Comparison of ENCODE assay signal across 24 cellular contexts in genomic region chr6:2626381-2626780, GRCh38.
DNase-seq lines count a peak whose midpoint lies in the region; ATAC-seq and TF ChIP-seq lines count a peak whose summit lies in the region.
"Had no signal": no experiment of that assay in that cellular context is flagged by ENCODE, and none has a peak within 500 bp of the region (broad histone marks: within the 10 kb centered on the region; RNA-seq: fewer than 3 reads in every experiment).

No MANE protein-coding gene starts in this region.

- TF ChIP-seq POLR2A in IMR-90 (IDR thresholded peaks at IDR 0.05; ENCODE audit: low read depth, low read length), result no peak

- POLR2A ChIA-PET in IMR-90 (lab: Charles Lee; ENCODE audit: unreplicated experiment), result no interaction called here

- no peak overlapping the region for H4K5ac ChIP-seq in IMR-90 (ENCODE audit: low read depth, low read length)

- H4K91ac ChIP-seq in IMR-90 (ENCODE audit: insufficient read depth, low read depth, low read length), result no peak overlapping the region

- in situ Hi-C loops in IMR-90 (cut with MboI; ENCODE audit: low sequenced_read_pairs) (loop anchor here (25.0 kb wide), 1 partner anchor 514 kb away; no protein-coding TSS in a partner anchor), astrocyte of the spinal cord (cut with HindIII; ENCODE audit: low sequenced_read_pairs) (no loop called here)

- H3K4me2 ChIP-seq in IMR-90 (ENCODE audit: low read depth, low read length), result no peak overlapping the region
- H3K4me2 ChIP-seq: BLaER1 had no signal

- H3K27me3 ChIP-seq in IMR-90 (ENCODE audit: control insufficient read depth, insufficient read depth, low read length), result no peaks in the 10 kb centered on the region; the same call in 1 of the 2 replicates
- H3K27me3 ChIP-seq: BLaER1, body of pancreas had no signal

- H2BK20ac ChIP-seq in IMR-90 (ENCODE audit: low read depth, low read length), result peak overlapping the region; percentile 59; the same call in 1 of the 2 replicates

- no peak for ATAC-seq in IMR-90 (ENCODE audit: low read depth)
- ATAC-seq in GM18873 (IDR thresholded peaks at IDR 0.05; ENCODE audit: low FRiP score, unreplicated experiment), result no peak
- no peak for ATAC-seq in HG03520 (IDR thresholded peaks at IDR 0.05; ENCODE audit: unreplicated experiment)
- ATAC-seq: body of pancreas; GM12878; stimulated activated effector memory CD8-positive, alpha-beta T cell treated with anti-CD3 and anti-CD28 coated beads, Interleukin-12 subunit alpha, Interleukin-12 subunit beta, amount 100 ng/mL, for 72 hours had no signal

- CTCF ChIA-PET in IMR-90 (lab: Yijun Ruan, JAX), result no interaction called here

- H3K4me1 Mint-ChIP-seq in progenitor cell of endocrine pancreas (ENCODE audit: low read depth), result peaks cover 14% of the 10 kb centered on the region
- H3K4me1 Mint-ChIP-seq: activated CD4-positive, alpha-beta T cell treated with anti-CD3 and anti-CD28 coated beads, Interleukin-2, amount 10 ng/mL, durations not matched to agents 7 days and 5 days; activated naive CD4-positive, alpha-beta T cell treated with anti-CD3 and anti-CD28 coated beads, Interleukin-2, amount 50 U/mL, for 24 hours; stimulated activated effector memory CD8-positive, alpha-beta T cell treated with anti-CD3 and anti-CD28 coated beads, Interleukin-12 subunit alpha, Interleukin-12 subunit beta, amount 100 ng/mL, for 72 hours had no signal

- H2AK5ac ChIP-seq in IMR-90 (ENCODE audit: low read depth, low read length), result peak overlapping the region; percentile 30; the same call in 1 of the 2 replicates

- H3K9me3 Mint-ChIP-seq in progenitor cell of endocrine pancreas (ENCODE audit: low read depth), result no peaks in the 10 kb centered on the region
- H3K9me3 Mint-ChIP-seq: activated CD4-positive, alpha-beta T cell treated with anti-CD3 and anti-CD28 coated beads, Interleukin-2, amount 10 ng/mL, durations not matched to agents 7 days and 5 days; activated naive CD4-positive, alpha-beta T cell treated with anti-CD3 and anti-CD28 coated beads, Interleukin-2, amount 50 U/mL, for 24 hours; endodermal cell; stimulated activated effector memory CD8-positive, alpha-beta T cell treated with anti-CD3 and anti-CD28 coated beads, Interleukin-12 subunit alpha, Interleukin-12 subunit beta, amount 100 ng/mL, for 72 hours had no signal

- 0 out of 2 replicates have a peak overlapping the region, but pooled peaks have one; percentile 31 for H3K4ac ChIP-seq in IMR-90 (ENCODE audit: low read depth, low read length)

- H4K20me1 ChIP-seq in IMR-90 (ENCODE audit: insufficient read depth, low read length), result 0 out of 2 replicates have a peak, but pooled peaks cover 4% of the 10 kb centered on the region
- H4K20me1 ChIP-seq: BLaER1 had no signal

- H3K4me3 Mint-ChIP-seq in progenitor cell of endocrine pancreas (ENCODE audit: low read depth), result no peak overlapping the region
- H3K4me3 Mint-ChIP-seq: activated CD4-positive, alpha-beta T cell treated with anti-CD3 and anti-CD28 coated beads, Interleukin-2, amount 10 ng/mL, durations not matched to agents 7 days and 5 days; activated naive CD4-positive, alpha-beta T cell treated with anti-CD3 and anti-CD28 coated beads, Interleukin-2, amount 50 U/mL, for 24 hours; endodermal cell; stimulated activated effector memory CD8-positive, alpha-beta T cell treated with anti-CD3 and anti-CD28 coated beads, Interleukin-12 subunit alpha, Interleukin-12 subunit beta, amount 100 ng/mL, for 72 hours had no signal

- no peaks in the 10 kb centered on the region for H3K79me1 ChIP-seq in IMR-90 (ENCODE audit: low read depth in 1 of 2, low read length in 2 of 2)

- no peak overlapping the region for H2AFZ ChIP-seq in IMR-90 (replicated peaks; ENCODE audit: low read length, poor library complexity)

- peak overlapping the region; percentile 23; the same call in 1 of the 3 replicates for H2BK15ac ChIP-seq in IMR-90 (ENCODE audit: low read depth, low read length)

- peaks cover 3% of the 10 kb centered on the region for H3K27me3 Mint-ChIP-seq in progenitor cell of endocrine pancreas
- H3K27me3 Mint-ChIP-seq: activated naive CD4-positive, alpha-beta T cell treated with anti-CD3 and anti-CD28 coated beads, Interleukin-2, amount 50 U/mL, for 24 hours had no signal

- H4K8ac ChIP-seq in IMR-90 (ENCODE audit: low read depth in 2 of 2, low read length in 2 of 2), result peak overlapping the region in 1 of 2 experiments; percentile 24; a peak in 1 of 4 replicates

- peaks cover 7% of the 10 kb centered on the region for H3K9me1 ChIP-seq in IMR-90 (ENCODE audit: insufficient read depth, low read length)

- H3K36me3 Mint-ChIP-seq in progenitor cell of endocrine pancreas (ENCODE audit: insufficient read depth), result no peaks in the 10 kb centered on the region
- H3K36me3 Mint-ChIP-seq: activated naive CD4-positive, alpha-beta T cell treated with anti-CD3 and anti-CD28 coated beads, Interleukin-2, amount 50 U/mL, for 24 hours; stimulated activated effector memory CD8-positive, alpha-beta T cell treated with anti-CD3 and anti-CD28 coated beads, Interleukin-12 subunit alpha, Interleukin-12 subunit beta, amount 100 ng/mL, for 72 hours had no signal

- BruUV-seq in IMR-90 (replicated peaks; lab: Mats Ljungman, UMichigan), result no TSS peak

- intact Hi-C loops in IMR-90 (cut with micrococcal nuclease), result no loop called here

- no CpG with 5 or more reads among the region's 7 CpGs for WGBS in IMR-90 (ENCODE audit: extremely low coverage in 2 of 2, insufficient read length in 1 of 2), 2 experiments
- 89 to 95% methylated on average over 4 to 7 of the region's 7 CpGs for WGBS in mesodermal cell (ENCODE audit: insufficient coverage in 2 of 2), 2 experiments

- 0 out of 2 replicates have a peak overlapping the region, but pooled peaks have one; percentile 17 for H3K27ac ChIP-seq in IMR-90 (ENCODE audit: insufficient read depth, low read length)
- peak overlapping the region; percentile 33 for H3K27ac ChIP-seq in mesodermal cell (ENCODE audit: low read depth, low read length, severe bottlenecking)
- H3K27ac ChIP-seq: BLaER1, body of pancreas, spleen had no signal

- no peaks in the 10 kb centered on the region for H3K36me3 ChIP-seq in IMR-90 (ENCODE audit: control insufficient read depth, insufficient read depth, low read length)
- H3K36me3 ChIP-seq in mesodermal cell (ENCODE audit: control insufficient read depth, insufficient read depth, low read length), result no peaks in the 10 kb centered on the region
- H3K36me3 ChIP-seq: BLaER1, spleen had no signal

- H3K9me3 ChIP-seq in IMR-90 (ENCODE audit: control insufficient read depth, insufficient read depth, low read length) (no peaks in the 10 kb centered on the region), mesodermal cell (ENCODE audit: control insufficient read depth, low read length) (no peaks in the 10 kb centered on the region)
- H3K9me3 ChIP-seq: BLaER1, body of pancreas, spleen had no signal

- 0 out of 2 replicates have a peak overlapping the region, but pooled peaks have one; percentile 45 for H3K14ac ChIP-seq in IMR-90 (replicated peaks; ENCODE audit: low read depth, low read length)

- H3K4me1 ChIP-seq in IMR-90 (ENCODE audit: control insufficient read depth, insufficient read depth, low read length), result peaks cover 8% of the 10 kb centered on the region
- H3K4me1 ChIP-seq in mesodermal cell (ENCODE audit: control insufficient read depth, insufficient read depth, low read length, poor library complexity, severe bottlenecking), result peaks cover 31% of the 10 kb centered on the region
- H3K4me1 ChIP-seq: body of pancreas had no signal

- H3K9ac ChIP-seq in IMR-90 (ENCODE audit: low read depth, low read length), result no peak overlapping the region
- H3K9ac ChIP-seq: BLaER1 had no signal

- no peak overlapping the region for H3K4me3 ChIP-seq in IMR-90 (ENCODE audit: insufficient read depth, low read depth, low read length)
- no peak overlapping the region for H3K4me3 ChIP-seq in astrocyte of the spinal cord (ENCODE audit: low read depth, low read length)
- no peak overlapping the region for H3K4me3 ChIP-seq in mesodermal cell (ENCODE audit: extremely low read depth, insufficient read depth, low read length, poor library complexity, severe bottlenecking)
- H3K4me3 ChIP-seq: BLaER1, body of pancreas, GM12878, lung, spleen had no signal

- H3K56ac ChIP-seq in IMR-90 (ENCODE audit: extremely low read depth, insufficient read depth, low read length), result no peak overlapping the region

- DNase-seq in A172 (ENCODE audit: low spot score), result peak; percentile 86
- peak; percentile 47 for DNase-seq in IMR-90
- DNase-seq in astrocyte of the spinal cord (ENCODE audit: low read depth, low spot score), result peak; percentile 71
- no peak for DNase-seq in progenitor cell of endocrine pancreas (ENCODE audit: low spot score, unreplicated experiment)
- no peak for DNase-seq in NCI-H748 (lab: John Stamatoyannopoulos, UW; ENCODE audit: unreplicated experiment)
- DNase-seq: activated CD4-positive, alpha-beta T cell treated with anti-CD3 and anti-CD28 coated beads, Interleukin-2, amount 10 ng/mL, durations not matched to agents 7 days and 5 days; body of pancreas; COR-L47; cortex of kidney; DND-41; endodermal cell; Karpas-422; NCI-H187; NCI-H526 treated with DMSO at 0.1 percent for 48 hours; spleen; stimulated activated CD4-positive, alpha-beta T cell treated with anti-CD3 and anti-CD28 coated beads, Interleukin-2, amount 100 ng/mL, for 48 hours had no signal

- H2BK5ac ChIP-seq in IMR-90 (ENCODE audit: low read depth, low read length, poor library complexity, severe bottlenecking), result no peak overlapping the region

- H2BK120ac ChIP-seq in IMR-90 (ENCODE audit: low read depth, low read length), result no peak overlapping the region

- H3K18ac ChIP-seq in IMR-90 (ENCODE audit: low read depth, low read length), result peak overlapping the region; percentile 2

- no peak overlapping the region for H3K27ac Mint-ChIP-seq in progenitor cell of endocrine pancreas
- H3K27ac Mint-ChIP-seq: activated CD4-positive, alpha-beta T cell treated with anti-CD3 and anti-CD28 coated beads, Interleukin-2, amount 10 ng/mL, durations not matched to agents 7 days and 5 days; activated naive CD4-positive, alpha-beta T cell treated with anti-CD3 and anti-CD28 coated beads, Interleukin-2, amount 50 U/mL, for 24 hours; endodermal cell; stimulated activated effector memory CD8-positive, alpha-beta T cell treated with anti-CD3 and anti-CD28 coated beads, Interleukin-12 subunit alpha, Interleukin-12 subunit beta, amount 100 ng/mL, for 72 hours had no signal

- TF ChIP-seq CTCF in IMR-90 (conservative IDR thresholded peaks at IDR 0.05; ENCODE audit: low read depth, low read length) (no peak), astrocyte of the spinal cord (IDR thresholded peaks at IDR 0.05; ENCODE audit: low read depth, low read length) (no peak), progenitor cell of endocrine pancreas (IDR thresholded peaks at IDR 0.05; ENCODE audit: unreplicated experiment) (no peak)

- peak overlapping the region; percentile 17; the same call in 1 of the 2 replicates for H3K23ac ChIP-seq in IMR-90 (ENCODE audit: low read depth, low read length)

- no peak overlapping the region for H2AK9ac ChIP-seq in IMR-90 (replicated peaks; ENCODE audit: low read depth, low read length, poor library complexity)

- no peak for TF ChIP-seq RAD21 in IMR-90 (IDR thresholded peaks at IDR 0.05; ENCODE audit: low read length)

- dilution Hi-C loops in IMR-90 (cut with HindIII; ENCODE audit: low sequenced_read_pairs, unreplicated experiment), result no loop called here

TF ChIP-seq in IMR-90, 13 proteins besides CTCF, POLR2A, EP300 and RAD21 (continues in another document):
- no peak for TF ChIP-seq NFE2L2 (IDR thresholded peaks at IDR 0.05; ENCODE audit: low read depth, low read length)
- no peak for TF ChIP-seq RFX5 (IDR thresholded peaks at IDR 0.05; ENCODE audit: low read depth, low read length)

Comparison
In these comparisons a context has a peak if more than half of its experiments do, and no peak if none do; other contexts are left out.
1. DNase-seq: peak in A172 (single experiment), IMR-90 (single experiment) and astrocyte of the spinal cord (single experiment); none in progenitor cell of endocrine pancreas (single experiment) and NCI-H748 (single experiment).